Comparison of ENCODE assay signal across 9 cellular contexts in genomic region chr9:117825609-117826347, GRCh38.
DNase-seq lines count a peak whose midpoint lies in the region; ATAC-seq, FAIRE-seq and TF ChIP-seq lines count a peak whose summit lies in the region.
"Had no signal": no experiment of that assay in that cellular context is flagged by ENCODE, and none has a peak within 500 bp of the region (broad histone marks: within the 10 kb centered on the region; RNA-seq: fewer than 3 reads in every experiment).

No MANE protein-coding gene starts in this region.

- H3K36me3 ChIP-seq in neuronal stem cell (replicated peaks in 1 of 2; ENCODE audit: control insufficient read depth in 2 of 2, insufficient read depth in 2 of 2, low read length in 2 of 2) (no peaks in the 10 kb centered on the region), OCI-LY7 (ENCODE audit: insufficient read depth, low read length) (no peaks in the 10 kb centered on the region)
- H3K36me3 ChIP-seq: pancreas had no signal

- H2AK5ac ChIP-seq in neuronal stem cell (ENCODE audit: low read depth, low read length) = no peak overlapping the region

- no peak overlapping the region for H3K23ac ChIP-seq in neuronal stem cell (ENCODE audit: low read depth, low read length, poor library complexity)

- CTCF ChIA-PET in T-cell (lab: Charles Lee) = no interaction called here
- CTCF ChIA-PET in OCI-LY7 (lab: Charles Lee; ENCODE audit: unreplicated experiment) = no interaction called here

- no peak overlapping the region for H3K4ac ChIP-seq in neuronal stem cell (ENCODE audit: low read length)

- no peak overlapping the region for H3K9ac ChIP-seq in neuronal stem cell (ENCODE audit: low read depth, low read length, poor library complexity)

- DNase-seq in T-cell = peak in 31 of 34 experiments; percentile 2 to 56 (median 19)
- peak; percentile 26 for DNase-seq in globus pallidus (ENCODE audit: low spot score)
- DNase-seq in retina = no peak
- no peak for DNase-seq in neuronal stem cell (ENCODE audit: low spot score)
- no peak for DNase-seq in OCI-LY7 (ENCODE audit: low spot score)
- DNase-seq in HTR-8/SVneo (ENCODE audit: insufficient read length, low spot score) = no peak

- no TSS peak for BruUV-seq in OCI-LY7 (replicated peaks; lab: Mats Ljungman, UMichigan)

- H3K36me3 Mint-ChIP-seq in T-cell = no peaks in the 10 kb centered on the region

- H3K4me3 ChIP-seq in neuronal stem cell (ENCODE audit: low read length in 2 of 2) (no peak overlapping the region), OCI-LY7 (ENCODE audit: low read depth, low read length, poor library complexity, severe bottlenecking) (no peak overlapping the region)
- H3K4me3 ChIP-seq: pancreas had no signal

- H3K4me2 ChIP-seq in neuronal stem cell (ENCODE audit: insufficient read depth, low read length, poor library complexity, severe bottlenecking) (no peak overlapping the region), OCI-LY7 (ENCODE audit: low read length) (no peak overlapping the region)

- no peak overlapping the region for H3K14ac ChIP-seq in neuronal stem cell (ENCODE audit: low read length)

- H3K79me1 ChIP-seq in neuronal stem cell (ENCODE audit: low read depth, low read length) = no peaks in the 10 kb centered on the region

- H3K18ac ChIP-seq in neuronal stem cell (ENCODE audit: low read length) = no peak overlapping the region

- POLR2A ChIA-PET in T-cell (lab: Charles Lee) (no interaction called here), OCI-LY7 (lab: Charles Lee) (interaction anchor here (0.7 to 1.0 kb wide), 3 partner anchors 12 to 453 kb away, joined by 3 to 4 read pairs (median 3); no protein-coding TSS in a partner anchor)

- no peaks in the 10 kb centered on the region for H3K9me2 ChIP-seq in OCI-LY7 (ENCODE audit: insufficient read depth, low read length)

- H2BK15ac ChIP-seq in neuronal stem cell (ENCODE audit: low read length) = no peak overlapping the region

- no peaks in the 10 kb centered on the region for H3K27me3 ChIP-seq in neuronal stem cell (ENCODE audit: control insufficient read depth in 3 of 3, insufficient read depth in 3 of 3, low read depth in 1 of 3, low read length in 3 of 3)

- intact Hi-C loops in OCI-LY7 (cut with micrococcal nuclease; ENCODE audit: unreplicated experiment) = no loop called here

- no peaks in the 10 kb centered on the region for H3K79me2 ChIP-seq in OCI-LY7 (ENCODE audit: insufficient read depth, low read depth, low read length)

- H3K27ac ChIP-seq in neuronal stem cell (replicated peaks; ENCODE audit: low read length) (no peak overlapping the region), OCI-LY7 (ENCODE audit: low read depth, low read length, poor library complexity, severe bottlenecking) (no peak overlapping the region)
- H3K27ac ChIP-seq: pancreas had no signal

- peak; percentile 99 for ATAC-seq in GM18907 (IDR thresholded peaks at IDR 0.05; ENCODE audit: unreplicated experiment)
- peak; percentile 94 for ATAC-seq in HG02973 (IDR thresholded peaks at IDR 0.05; ENCODE audit: unreplicated experiment)
- peak; percentile 80 to 97 (median 92) for ATAC-seq in T-cell (replicated peaks in 1 of 4)

- no peak overlapping the region for H4K91ac ChIP-seq in neuronal stem cell (ENCODE audit: low read depth, low read length, poor library complexity)

- no CpG with 5 or more reads among the region's 4 CpGs for WGBS in neuronal stem cell (ENCODE audit: extremely low coverage in 2 of 2, insufficient read length in 2 of 2, insufficient replicate concordance in 1 of 2), 2 donors

- H2BK5ac ChIP-seq in neuronal stem cell (ENCODE audit: low read length) = no peak overlapping the region

- no peaks in the 10 kb centered on the region for H4K20me1 ChIP-seq in OCI-LY7 (ENCODE audit: insufficient read depth, low read length)

- no peak for FAIRE-seq in HTR-8/SVneo (lab: Jason Lieb, UNC)
- FAIRE-seq: pancreas had no signal

- peak overlapping the region in 2 of 3 donors; percentile 17 to 47 for H3K4me3 Mint-ChIP-seq in T-cell

- H3K4me1 Mint-ChIP-seq in T-cell = peaks cover 25 to 40% (median 36%) of the 10 kb centered on the region in 3 donors

- H3K27ac Mint-ChIP-seq in T-cell = no peak overlapping the region

- no peak for TF ChIP-seq CTCF in OCI-LY7 (conservative IDR thresholded peaks at IDR 0.05; ENCODE audit: low read length)

- no peak overlapping the region for H2AFZ ChIP-seq in neuronal stem cell (ENCODE audit: low read length)
- H2AFZ ChIP-seq in OCI-LY7 (ENCODE audit: low read length) = no peak overlapping the region

- no peak overlapping the region for H2BK12ac ChIP-seq in neuronal stem cell (ENCODE audit: low read length)

- H3K9me3 Mint-ChIP-seq in T-cell = no peaks in the 10 kb centered on the region

- no peaks in the 10 kb centered on the region for H3K9me3 ChIP-seq in neuronal stem cell (replicated peaks in 1 of 2; ENCODE audit: control insufficient read depth in 2 of 2, insufficient read depth in 1 of 2, low read depth in 1 of 2, low read length in 2 of 2)
- H3K9me3 ChIP-seq in OCI-LY7 (ENCODE audit: low read length) = no peaks in the 10 kb centered on the region
- H3K9me3 ChIP-seq: pancreas had no signal

- H3K4me1 ChIP-seq in neuronal stem cell (ENCODE audit: control insufficient read depth in 2 of 2, insufficient read depth in 1 of 2, low read depth in 1 of 2, low read length in 2 of 2) (peaks cover 4% of the 10 kb centered on the region in 2 donors), OCI-LY7 (ENCODE audit: insufficient read depth, low read length, poor library complexity, severe bottlenecking) (no peaks in the 10 kb centered on the region)
- H3K4me1 ChIP-seq: pancreas had no signal

- no peak overlapping the region for H2BK120ac ChIP-seq in neuronal stem cell (ENCODE audit: low read depth, low read length)

- H3K27me3 Mint-ChIP-seq in T-cell = peaks cover 12 to 34% of the 10 kb centered on the region in 2 donors

- H4K8ac ChIP-seq in neuronal stem cell (ENCODE audit: low read depth, low read length) = no peak overlapping the region

Comparison
In these comparisons a context has a peak if more than half of its experiments do, and no peak if none do; other contexts are left out.
1. DNase-seq: peak in T-cell (31 of 34) and globus pallidus (single experiment); none in retina (single experiment), neuronal stem cell (single experiment), OCI-LY7 (single experiment) and HTR-8/SVneo (single experiment).
2. Peak in every context shown above with its lines, with median percentiles within 50 percentile points of each other: ATAC-seq.